ENCODE assay signal across 14 cellular contexts in the genomic region with DNA sequence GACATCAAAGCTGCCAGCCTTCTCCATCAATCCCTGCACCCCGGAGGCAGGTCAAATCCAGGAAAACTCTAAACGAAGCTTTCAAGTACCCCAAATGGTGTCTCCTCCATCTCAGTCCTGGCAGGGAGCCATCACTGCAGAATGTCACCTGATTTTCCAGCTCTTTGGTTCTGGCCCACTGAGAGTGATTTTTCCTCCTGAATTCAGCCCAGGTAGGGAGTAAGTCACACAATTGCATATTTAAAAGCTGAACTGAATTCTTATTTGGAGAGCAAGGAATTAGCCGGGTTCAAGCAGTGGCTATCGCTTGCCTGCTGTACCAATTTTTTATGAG. TPM values are rescaled to one million over a fixed set of nuclear protein-coding genes. Genes with fewer than 3 reads are reported as not detected.
DNase-seq lines count a peak whose midpoint lies in the region; ATAC-seq and TF ChIP-seq lines count a peak whose summit lies in the region.
"Had no signal": no experiment of that assay in that cellular context is flagged by ENCODE, and none has a peak within 500 bp of the region (broad histone marks: within the 10 kb centered on the region; RNA-seq: fewer than 3 reads in every experiment).

No MANE protein-coding gene starts in this region.

- intact Hi-C loops in activated T-helper 1 cell treated with anti-CD3 and anti-CD28 coated beads, Interleukin-12 subunit alpha, Interleukin-12 subunit beta, Interleukin-2, Interleukin-4 antibody, amounts not matched to agents 30 ng/mL and 10 ng/mL and 1 ng/mL, durations not matched to agents 14 hours and 24 hours and 36 hours (cut with micrococcal nuclease) = loop anchor here (2.0 kb wide), 1 partner anchor 39 kb away; no protein-coding TSS in a partner anchor

- H3F3A ChIP-seq in SK-N-SH (replicated peaks; ENCODE audit: insufficient read depth) = peaks cover 14% of the 10 kb centered on the region

- no peaks in the 10 kb centered on the region; the same call in 1 of the 2 replicates for H4K20me1 ChIP-seq in SK-N-SH (ENCODE audit: insufficient read depth)

- POLR2A ChIA-PET in SK-N-SH (lab: Yijun Ruan, JAX) = interaction anchor here (0.8 to 1.0 kb wide), 2 partner anchors 8 to 18 kb away, joined by 3 read pairs; no protein-coding TSS in a partner anchor

- WGBS in SK-N-SH (ENCODE audit: low lambda C conversion rate) = 68% methylated on average over 3 of the region's 4 CpGs

- peaks cover 0 to 2% of the 10 kb centered on the region in 2 experiments for H3K36me3 ChIP-seq in SK-N-SH (replicated peaks in 1 of 2; ENCODE audit: control insufficient read depth in 1 of 2, insufficient read depth in 2 of 2, low read length in 1 of 2)
- H3K36me3 ChIP-seq: breast epithelium, ovary had no signal

- peak overlapping the region; percentile 28 for H3K4me3 Mint-ChIP-seq in activated T-helper 1 cell treated with anti-CD3 and anti-CD28 coated beads, Interleukin-12 subunit alpha, Interleukin-12 subunit beta, Interleukin-2, Interleukin-4 antibody, amounts not matched to agents 30 ng/mL and 10 ng/mL and 1 ng/mL, durations not matched to agents 14 hours and 24 hours and 36 hours
- H3K4me3 Mint-ChIP-seq in natural killer cell treated with Interleukin-12 subunit alpha and Interleukin-12 subunit beta and Interleukin-15 and Interleukin-18, amount 100 ng/mL, for 72 hours = peak overlapping the region; percentile 86

- H3K9ac ChIP-seq in SK-N-SH = no peak overlapping the region

- no peak overlapping the region for H3K4me2 ChIP-seq in SK-N-SH

- H3K9me2 ChIP-seq in SK-N-SH = no peaks in the 10 kb centered on the region

- no peak for TF ChIP-seq EP300 in SK-N-SH (IDR thresholded peaks at IDR 0.05; ENCODE audit: borderline replicate concordance in 1 of 2, low read depth in 1 of 2, low read length in 1 of 2)

- H3K36me3 Mint-ChIP-seq in activated T-helper 1 cell treated with anti-CD3 and anti-CD28 coated beads, Interleukin-12 subunit alpha, Interleukin-12 subunit beta, Interleukin-2, Interleukin-4 antibody, amounts not matched to agents 30 ng/mL and 10 ng/mL and 1 ng/mL, durations not matched to agents 14 hours and 24 hours and 36 hours (ENCODE audit: low read depth) = peaks cover 38% of the 10 kb centered on the region
- peaks cover 34% of the 10 kb centered on the region for H3K36me3 Mint-ChIP-seq in natural killer cell treated with Interleukin-12 subunit alpha and Interleukin-12 subunit beta and Interleukin-15 and Interleukin-18, amount 100 ng/mL, for 72 hours

- H3K27me3 ChIP-seq in SK-N-SH (ENCODE audit: insufficient read depth) = no peaks in the 10 kb centered on the region
- H3K27me3 ChIP-seq: breast epithelium, ovary, tibial artery had no signal

- H2AFZ ChIP-seq in SK-N-SH (ENCODE audit: low read depth) = no peak overlapping the region

- peaks cover 99% of the 10 kb centered on the region for H3K79me2 ChIP-seq in SK-N-SH (ENCODE audit: insufficient read depth)

- CTCF ChIA-PET in SK-N-SH (lab: Yijun Ruan, JAX) = interaction anchor here (1.7 to 7.0 kb wide), 2 partner anchors 13 to 218 kb away, joined by 6 to 56 read pairs; no protein-coding TSS in a partner anchor

- peak; percentile 32 for DNase-seq in SK-N-SH
- no peak for DNase-seq in activated T-helper 1 cell treated with anti-CD3 and anti-CD28 coated beads, Interleukin-12 subunit alpha, Interleukin-12 subunit beta, Interleukin-2, Interleukin-4 antibody, amounts not matched to agents 30 ng/mL and 10 ng/mL and 1 ng/mL, durations not matched to agents 14 hours and 24 hours and 36 hours (ENCODE audit: low spot score)
- DNase-seq in natural killer cell treated with Interleukin-12 subunit alpha and Interleukin-12 subunit beta and Interleukin-15 and Interleukin-18, amount 100 ng/mL, for 72 hours (ENCODE audit: low spot score) = no peak
- DNase-seq in cortex of kidney (lab: John Stamatoyannopoulos, UW) = no peak
- no peak for DNase-seq in GM13977 (ENCODE audit: low spot score)
- DNase-seq: NCI-H1694 treated with DMSO at 0.1 percent for 48 hours, NCI-H82, ovary, SIG-M5, tibial artery had no signal

- H3K27ac ChIP-seq in SK-N-SH (ENCODE audit: low read depth in 2 of 2, low read length in 1 of 2) = peak overlapping the region in 1 of 2 experiments; percentile 43; a peak in 1 of 4 replicates
- H3K27ac ChIP-seq: breast epithelium, ovary, tibial artery had no signal

- no peak for TF ChIP-seq RAD21 in SK-N-SH (IDR thresholded peaks at IDR 0.05; ENCODE audit: low read length)

- H3K27ac Mint-ChIP-seq in activated T-helper 1 cell treated with anti-CD3 and anti-CD28 coated beads, Interleukin-12 subunit alpha, Interleukin-12 subunit beta, Interleukin-2, Interleukin-4 antibody, amounts not matched to agents 30 ng/mL and 10 ng/mL and 1 ng/mL, durations not matched to agents 14 hours and 24 hours and 36 hours = peak overlapping the region; percentile 56
- peak overlapping the region; percentile 93 to 97 for H3K27ac Mint-ChIP-seq in natural killer cell treated with Interleukin-12 subunit alpha and Interleukin-12 subunit beta and Interleukin-15 and Interleukin-18, amount 100 ng/mL, for 72 hours

- ATAC-seq in SK-N-SH treated with all-trans-retinoic acid at 6 μM for 48 hours (no peak), GM18517 (IDR thresholded peaks at IDR 0.05; ENCODE audit: unreplicated experiment) (no peak)
- ATAC-seq in natural killer cell treated with Interleukin-12 subunit alpha and Interleukin-12 subunit beta and Interleukin-15 and Interleukin-18, amount 100 ng/mL, for 72 hours = no peak

- H3K4me1 Mint-ChIP-seq in activated T-helper 1 cell treated with anti-CD3 and anti-CD28 coated beads, Interleukin-12 subunit alpha, Interleukin-12 subunit beta, Interleukin-2, Interleukin-4 antibody, amounts not matched to agents 30 ng/mL and 10 ng/mL and 1 ng/mL, durations not matched to agents 14 hours and 24 hours and 36 hours (ENCODE audit: low read depth) = peaks cover 87% of the 10 kb centered on the region
- H3K4me1 Mint-ChIP-seq in natural killer cell treated with Interleukin-12 subunit alpha and Interleukin-12 subunit beta and Interleukin-15 and Interleukin-18, amount 100 ng/mL, for 72 hours (ENCODE audit: low read depth in 2 of 2) = peaks cover 80 to 84% of the 10 kb centered on the region in 2 donors

- H3K4me3 ChIP-seq in SK-N-SH (ENCODE audit: low read depth in 2 of 2, low read length in 1 of 2) = no peak overlapping the region
- peak overlapping the region; percentile 43; the same call in 1 of the 2 replicates for H3K4me3 ChIP-seq in GM08714 (ENCODE audit: low read length)
- H3K4me3 ChIP-seq: breast epithelium, ovary, tibial artery had no signal

- no peaks in the 10 kb centered on the region for H3K9me3 Mint-ChIP-seq in activated T-helper 1 cell treated with anti-CD3 and anti-CD28 coated beads, Interleukin-12 subunit alpha, Interleukin-12 subunit beta, Interleukin-2, Interleukin-4 antibody, amounts not matched to agents 30 ng/mL and 10 ng/mL and 1 ng/mL, durations not matched to agents 14 hours and 24 hours and 36 hours
- peaks cover 4% of the 10 kb centered on the region for H3K9me3 Mint-ChIP-seq in natural killer cell treated with Interleukin-12 subunit alpha and Interleukin-12 subunit beta and Interleukin-15 and Interleukin-18, amount 100 ng/mL, for 72 hours

- no peaks in the 10 kb centered on the region for H3K9me3 ChIP-seq in SK-N-SH
- H3K9me3 ChIP-seq: breast epithelium, ovary, tibial artery had no signal

- H3K27me3 Mint-ChIP-seq in activated T-helper 1 cell treated with anti-CD3 and anti-CD28 coated beads, Interleukin-12 subunit alpha, Interleukin-12 subunit beta, Interleukin-2, Interleukin-4 antibody, amounts not matched to agents 30 ng/mL and 10 ng/mL and 1 ng/mL, durations not matched to agents 14 hours and 24 hours and 36 hours (ENCODE audit: insufficient read depth) = no peaks in the 10 kb centered on the region
- no peaks in the 10 kb centered on the region for H3K27me3 Mint-ChIP-seq in natural killer cell treated with Interleukin-12 subunit alpha and Interleukin-12 subunit beta and Interleukin-15 and Interleukin-18, amount 100 ng/mL, for 72 hours

- peaks cover 4 to 47% of the 10 kb centered on the region in 2 experiments; a peak in 3 of 4 replicates for H3K4me1 ChIP-seq in SK-N-SH (ENCODE audit: control insufficient read depth in 1 of 2, insufficient read depth in 2 of 2, low read depth in 1 of 2, low read length in 1 of 2)
- H3K4me1 ChIP-seq: breast epithelium had no signal

- no peak for TF ChIP-seq CTCF in SK-N-SH (IDR thresholded peaks at IDR 0.05)
- TF ChIP-seq CTCF in GM13977 (IDR thresholded peaks at IDR 0.05; ENCODE audit: extremely low read depth, insufficient read depth, missing control alignments) = no peak

- in situ Hi-C loops in GM13977 (cut with MboI; ENCODE audit: low pct_unique_long_range_greater_than_20kb, low sequenced_read_pairs, unreplicated experiment) = no loop called here

TF ChIP-seq in SK-N-SH, 30 proteins besides CTCF, POLR2A, EP300 and RAD21:
- TF ChIP-seq, protein P1, sequence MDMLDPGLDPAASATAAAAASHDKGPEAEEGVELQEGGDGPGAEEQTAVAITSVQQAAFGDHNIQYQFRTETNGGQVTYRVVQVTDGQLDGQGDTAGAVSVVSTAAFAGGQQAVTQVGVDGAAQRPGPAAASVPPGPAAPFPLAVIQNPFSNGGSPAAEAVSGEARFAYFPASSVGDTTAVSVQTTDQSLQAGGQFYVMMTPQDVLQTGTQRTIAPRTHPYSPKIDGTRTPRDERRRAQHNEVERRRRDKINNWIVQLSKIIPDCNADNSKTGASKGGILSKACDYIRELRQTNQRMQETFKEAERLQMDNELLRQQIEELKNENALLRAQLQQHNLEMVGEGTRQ (IDR thresholded peaks at IDR 0.05; ENCODE audit: borderline replicate concordance, low read depth, low read length) = no peak
- 0 out of 2 replicates have a peak, but pooled peaks have one; percentile 9 for TF ChIP-seq RCOR1 (IDR thresholded peaks at IDR 0.05; ENCODE audit: low read length)

TF ChIP-seq in SK-N-SH treated with all-trans-retinoic acid at 6 μM for 48 hours, 23 proteins besides CTCF, POLR2A, EP300 and RAD21 (continues in another document):
- TF ChIP-seq PPARA (CRISPR knock-in tag; IDR thresholded peaks at IDR 0.05; ENCODE audit: borderline replicate concordance) (no peak), TOX (CRISPR knock-in tag; IDR thresholded peaks at IDR 0.05; ENCODE audit: borderline replicate concordance) (no peak), ZNF70 (CRISPR knock-in tag; IDR thresholded peaks at IDR 0.05) (no peak), ZFP3 (CRISPR knock-in tag; IDR thresholded peaks at IDR 0.05) (no peak)

RNA-seq across cellular contexts. Expression of a gene that starts 5.3 kb away (rescaled TPM):
- polyA plus RNA-seq in SK-N-SH (2012; rRNA removed) = 21.2 and 22.6 TPM in 2 replicates
- 24.3 and 25.7 TPM in 2 replicates for polyA plus RNA-seq in SK-N-SH (2012; cell fraction: cytosol; rRNA removed)
- 27.3 and 28.7 TPM in 2 replicates for polyA plus RNA-seq in SK-N-SH (2012; cell fraction: nucleus; rRNA removed)
- total RNA-seq in activated T-helper 1 cell treated with anti-CD3 and anti-CD28 coated beads, Interleukin-12 subunit alpha, Interleukin-12 subunit beta, Interleukin-2, Interleukin-4 antibody, amounts not matched to agents 30 ng/mL and 10 ng/mL and 1 ng/mL, durations not matched to agents 14 hours and 24 hours and 36 hours = 97.6 and 97.8 TPM in 2 replicates
- 100 to 1,000 TPM; 194 to 201 TPM for total RNA-seq in natural killer cell treated with Interleukin-12 subunit alpha and Interleukin-12 subunit beta and Interleukin-15 and Interleukin-18, amount 100 ng/mL, for 72 hours
